Comparison of ENCODE assay signal across 1 cellular context in the genomic region with DNA sequence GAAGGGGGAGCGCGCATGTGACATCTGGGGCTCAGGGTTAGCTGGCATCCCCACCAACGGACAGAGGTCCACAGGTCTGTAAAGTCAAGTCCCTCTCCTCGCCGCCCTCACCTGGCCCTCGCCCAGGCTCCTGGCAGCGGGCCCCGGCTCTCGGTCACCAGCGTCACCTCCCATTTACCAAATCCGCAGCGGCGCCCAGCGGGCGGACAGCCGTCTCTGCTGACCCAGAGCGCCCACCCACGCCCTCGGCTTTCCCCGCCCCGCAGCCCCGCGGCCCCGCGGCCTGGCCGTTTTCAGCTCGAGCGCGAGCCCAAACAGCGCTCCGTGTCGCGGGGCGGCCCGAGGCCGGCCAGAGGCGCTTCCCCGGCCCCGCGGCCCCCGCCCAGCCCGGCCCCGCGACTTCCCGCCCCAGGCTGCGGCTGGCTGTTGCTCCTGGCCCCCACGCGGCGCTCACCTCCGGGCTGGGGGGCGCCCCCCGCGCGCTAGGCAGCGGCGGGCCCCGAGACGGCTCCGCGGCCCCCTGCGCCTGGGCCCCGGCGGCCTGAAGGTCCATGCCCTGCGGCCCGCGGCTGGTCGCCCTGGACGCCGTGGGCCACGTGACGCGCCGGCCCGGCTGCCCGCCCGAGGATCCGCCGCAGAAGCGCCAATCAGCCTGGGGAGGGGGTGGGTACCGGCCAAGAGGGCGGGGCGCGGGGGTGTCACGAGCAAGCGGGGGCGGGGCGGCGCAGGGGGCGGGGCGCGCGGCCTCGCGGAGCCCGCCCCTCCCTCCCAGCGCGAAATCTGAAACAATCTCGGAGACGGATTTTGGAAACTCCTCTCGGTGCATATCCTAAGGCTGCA.
TF ChIP-seq lines count a peak whose summit lies in the region.

A gene with protein sequence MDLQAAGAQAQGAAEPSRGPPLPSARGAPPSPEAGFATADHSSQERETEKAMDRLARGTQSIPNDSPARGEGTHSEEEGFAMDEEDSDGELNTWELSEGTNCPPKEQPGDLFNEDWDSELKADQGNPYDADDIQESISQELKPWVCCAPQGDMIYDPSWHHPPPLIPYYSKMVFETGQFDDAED (minus strand): TSS at position 598 of the 840 bp plus-strand sequence. CDS start 45 bp downstream, at position 553.

TF ChIP-seq in H1, 55 proteins besides CTCF, POLR2A, EP300 and RAD21:
- peak; percentile 71 for TF ChIP-seq PHF8 (conservative IDR thresholded peaks at IDR 0.05; ENCODE audit: low read depth, low read length)
- TF ChIP-seq CREB1 (IDR thresholded peaks at IDR 0.05): no peak; the same call in 1 of the 2 replicates
- no peak for TF ChIP-seq JUND (IDR thresholded peaks at IDR 0.05; ENCODE audit: low read length)
- TF ChIP-seq SIN3A (conservative IDR thresholded peaks at IDR 0.05 in 1 of 2, IDR thresholded peaks at IDR 0.05 in 1 of 2; ENCODE audit: low read depth in 1 of 2, low read length in 2 of 2): peak; percentile 24 to 45; a peak in 1 of 4 replicates
- TF ChIP-seq TAF1 (IDR thresholded peaks at IDR 0.05; ENCODE audit: low read depth, low read length): peak; percentile 59
- TF ChIP-seq KDM4A (IDR thresholded peaks at IDR 0.05; ENCODE audit: low read depth, low read length, severe bottlenecking): peak; percentile 58
- 0 out of 2 replicates have a peak, but pooled peaks have one; percentile 13 for TF ChIP-seq TBP (IDR thresholded peaks at IDR 0.05; ENCODE audit: low read depth, low read length)
- TF ChIP-seq, protein P1, sequence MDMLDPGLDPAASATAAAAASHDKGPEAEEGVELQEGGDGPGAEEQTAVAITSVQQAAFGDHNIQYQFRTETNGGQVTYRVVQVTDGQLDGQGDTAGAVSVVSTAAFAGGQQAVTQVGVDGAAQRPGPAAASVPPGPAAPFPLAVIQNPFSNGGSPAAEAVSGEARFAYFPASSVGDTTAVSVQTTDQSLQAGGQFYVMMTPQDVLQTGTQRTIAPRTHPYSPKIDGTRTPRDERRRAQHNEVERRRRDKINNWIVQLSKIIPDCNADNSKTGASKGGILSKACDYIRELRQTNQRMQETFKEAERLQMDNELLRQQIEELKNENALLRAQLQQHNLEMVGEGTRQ (IDR thresholded peaks at IDR 0.05; ENCODE audit: low read length): peak; percentile 81
- TF ChIP-seq, protein P2, sequence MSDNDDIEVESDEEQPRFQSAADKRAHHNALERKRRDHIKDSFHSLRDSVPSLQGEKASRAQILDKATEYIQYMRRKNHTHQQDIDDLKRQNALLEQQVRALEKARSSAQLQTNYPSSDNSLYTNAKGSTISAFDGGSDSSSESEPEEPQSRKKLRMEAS (IDR thresholded peaks at IDR 0.05): peak; percentile 83
